ENCODE assay signal across 9 cellular contexts in genomic region chr14:24179961-24180726, GRCh38. TPM values are rescaled to one million over a fixed set of nuclear protein-coding genes. Genes with fewer than 3 reads are reported as not detected.
DNase-seq lines count a peak whose midpoint lies in the region; ATAC-seq lines count a peak whose summit lies in the region.
"Had no signal": no experiment of that assay in that cellular context is flagged by ENCODE, and none has a peak within 500 bp of the region (broad histone marks: within the 10 kb centered on the region; RNA-seq: fewer than 3 reads in every experiment).

No MANE protein-coding gene starts in this region.

- H3K36me3 Mint-ChIP-seq in T-cell, result peaks cover 35% of the 10 kb centered on the region

- CTCF ChIA-PET in T-cell (lab: Charles Lee), result no interaction called here

- no peak overlapping the region for H3K4me3 Mint-ChIP-seq in T-cell

- peaks cover 0 to 2% (median 0%) of the 10 kb centered on the region in 3 donors for H3K4me1 Mint-ChIP-seq in T-cell

- POLR2A ChIA-PET in T-cell (lab: Charles Lee), result interaction anchor here in 1 of 2 donors (0.6 kb wide), 1 partner anchor 9 kb away, joined by 9 read pairs; no protein-coding TSS in a partner anchor

- H3K9me3 Mint-ChIP-seq in T-cell, result no peaks in the 10 kb centered on the region

- peak overlapping the region; percentile 63 to 77 for H3K27ac Mint-ChIP-seq in T-cell

- peak; percentile 73 for DNase-seq in ELR (ENCODE audit: low read depth)
- no peak for DNase-seq in T-cell
- DNase-seq in foreskin melanocyte, result peak; percentile 46
- peak; percentile 29 for DNase-seq in pulmonary artery endothelial cell (ENCODE audit: low read depth, low spot score)
- DNase-seq in SIG-M5 (lab: John Stamatoyannopoulos, UW), result no peak

- no peak for ATAC-seq in T-cell (replicated peaks in 1 of 4)
- ATAC-seq in GM18502 (IDR thresholded peaks at IDR 0.05; ENCODE audit: poor library complexity, unreplicated experiment), result no peak
- no peak for ATAC-seq in HG03565 (IDR thresholded peaks at IDR 0.05; ENCODE audit: unreplicated experiment)
- ATAC-seq in HG02840 (IDR thresholded peaks at IDR 0.05; ENCODE audit: low FRiP score, unreplicated experiment), result no peak

- H3K27me3 Mint-ChIP-seq in T-cell, result no peaks in the 10 kb centered on the region

RNA-seq across cellular contexts. Expression of gene REC8, which starts 8.3 kb away (rescaled TPM):
- 10 to 100 TPM; 32.4 to 82.5 (median 41.5) TPM for total RNA-seq in T-cell
- total RNA-seq in pulmonary artery endothelial cell, result 1.6 and 4.1 TPM in 2 replicates

RNA-seq across cellular contexts. Expression of gene IPO4, which starts 8.5 kb away (rescaled TPM):
- total RNA-seq in T-cell (10 to 100 TPM; 34.4 to 53.4 (median 39.6) TPM), pulmonary artery endothelial cell (57.2 and 58.4 TPM in 2 replicates)

RNA-seq across cellular contexts. Expression of gene TM9SF1, which starts 15.1 kb away (rescaled TPM):
- 10 to 100 TPM; 19.0 to 29.5 (median 21.8) TPM for total RNA-seq in T-cell
- 48.9 and 67.2 TPM in 2 replicates for total RNA-seq in pulmonary artery endothelial cell

RNA-seq across cellular contexts. Expression of gene IRF9, which starts 19.1 kb away (rescaled TPM):
- total RNA-seq in T-cell, result 100 to 1,000 TPM; 201 to 285 (median 215) TPM
- 42.1 and 48.9 TPM in 2 replicates for total RNA-seq in pulmonary artery endothelial cell

RNA-seq across cellular contexts. Expression of gene TSSK4, which starts 25.4 kb away (rescaled TPM):
- total RNA-seq in T-cell (1 to 10 TPM in 2 of 5 donors, under 1 TPM in 3; 0.35 to 1.4 (median 0.44) TPM), pulmonary artery endothelial cell (0.20 TPM in 1 of 2 replicates, not detected in the other)
- total RNA-seq: cardiac muscle cell had no signal

Comparison
In these comparisons a context has a peak if more than half of its experiments do, and no peak if none do; other contexts are left out.
1. DNase-seq: peak in ELR (single experiment), foreskin melanocyte (single experiment) and pulmonary artery endothelial cell (single experiment); none in T-cell (0 of 34) and SIG-M5 (single experiment).